Comparison of ENCODE assay signal across 9 cellular contexts in the genomic region with DNA sequence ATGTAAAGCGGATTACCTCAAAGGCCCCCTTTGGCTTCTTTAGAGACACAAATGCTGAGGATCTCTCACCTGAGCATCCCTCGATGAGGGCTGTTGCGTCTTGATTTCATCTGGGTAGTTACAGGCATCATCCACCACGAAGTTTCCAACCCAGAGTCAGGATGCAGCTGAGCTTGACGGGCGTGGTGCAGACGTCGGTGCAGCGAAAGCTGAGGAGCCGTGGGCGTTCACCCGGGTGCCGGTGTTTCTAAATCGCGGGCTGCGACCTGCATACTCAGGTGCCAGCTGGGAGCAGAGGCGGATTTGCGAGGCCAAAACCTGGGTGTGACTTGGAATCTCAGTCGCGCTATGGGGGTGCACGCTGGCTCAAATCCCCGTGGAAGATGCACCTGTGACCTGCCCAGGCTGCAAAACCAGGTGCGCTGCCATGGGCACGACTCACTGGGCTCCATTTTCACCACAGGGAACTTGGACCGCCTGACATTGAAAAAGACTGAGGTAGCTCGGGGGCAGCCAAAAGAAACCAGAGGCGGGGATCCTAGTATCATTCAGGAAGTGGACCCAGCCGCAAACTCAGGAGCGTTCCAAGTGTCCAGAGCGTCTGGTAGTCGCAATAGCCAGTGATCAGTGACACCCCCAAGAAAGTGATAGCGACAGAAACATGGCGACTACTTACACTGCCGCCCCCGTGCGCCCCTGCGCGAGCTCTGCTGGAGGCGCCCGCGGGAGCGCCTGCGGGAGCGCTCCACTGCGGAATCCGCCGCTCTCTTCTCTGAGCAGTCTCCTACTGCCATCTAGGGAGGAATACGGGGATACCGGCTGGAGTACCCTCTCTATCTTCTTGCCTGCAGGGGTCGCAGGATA. TPM values are rescaled to one million over a fixed set of nuclear protein-coding genes. Genes with fewer than 3 reads are reported as not detected.
A peak's percentile ranks its signal among the peaks of the same experiment; 100 is the strongest.
DNase-seq lines count a peak whose midpoint lies in the region; ATAC-seq, FAIRE-seq and TF ChIP-seq lines count a peak whose summit lies in the region.
"Had no signal": no experiment of that assay in that cellular context is flagged by ENCODE, and none has a peak within 500 bp of the region (broad histone marks: within the 10 kb centered on the region; RNA-seq: fewer than 3 reads in every experiment).

No MANE protein-coding gene starts in this region.

- peaks cover 12% of the 10 kb centered on the region for H3K4me1 ChIP-seq in CD4-positive, alpha-beta memory T cell (ENCODE audit: insufficient read depth, low read length)
- peaks cover 0 to 7% of the 10 kb centered on the region in 2 donors for H3K4me1 ChIP-seq in neuronal stem cell (ENCODE audit: control insufficient read depth in 2 of 2, insufficient read depth in 1 of 2, low read depth in 1 of 2, low read length in 2 of 2)

- no peak overlapping the region for H2BK15ac ChIP-seq in neuronal stem cell (ENCODE audit: low read length)

- no peaks in the 10 kb centered on the region for H3K36me3 ChIP-seq in CD4-positive, alpha-beta memory T cell (ENCODE audit: insufficient read depth, low read length)
- H3K36me3 ChIP-seq in neuronal stem cell (replicated peaks in 1 of 2; ENCODE audit: control insufficient read depth in 2 of 2, insufficient read depth in 2 of 2, low read length in 2 of 2), result no peaks in the 10 kb centered on the region

- no peak overlapping the region for H3K4me3 ChIP-seq in CD4-positive, alpha-beta memory T cell (ENCODE audit: low read length in 2 of 2)
- peak overlapping the region; percentile 45 to 75 for H3K4me3 ChIP-seq in neuronal stem cell (ENCODE audit: low read length in 2 of 2)

- intact Hi-C loops in CD4-positive, alpha-beta memory T cell (cut with micrococcal nuclease), result no loop called here

- peak; percentile 48 to 54 for ATAC-seq in activated T-cell treated with anti-CD3 and anti-CD28 coated beads, Interleukin-2, amount 50 U/mL, for 4 hours
- no peak for ATAC-seq in GM18505 (IDR thresholded peaks at IDR 0.05; ENCODE audit: unreplicated experiment)

- H2AFZ ChIP-seq in neuronal stem cell (ENCODE audit: low read length), result peak overlapping the region; percentile 92

- no peak overlapping the region for H2BK12ac ChIP-seq in neuronal stem cell (ENCODE audit: low read length)

- H4K91ac ChIP-seq in neuronal stem cell (ENCODE audit: low read depth, low read length, poor library complexity), result no peak overlapping the region

- H2BK5ac ChIP-seq in neuronal stem cell (ENCODE audit: low read length), result no peak overlapping the region

- H3K9me3 Mint-ChIP-seq in CD4-positive, alpha-beta memory T cell, result peaks cover 0 to 17% (median 4%) of the 10 kb centered on the region in 8 donors
- H3K9me3 Mint-ChIP-seq in activated T-cell treated with anti-CD3 and anti-CD28 coated beads, Interleukin-2, amount 50 U/mL, for 4 hours, result no peaks in the 10 kb centered on the region
- H3K9me3 Mint-ChIP-seq in immature natural killer cell, result peaks cover 0 to 3% (median 0%) of the 10 kb centered on the region in 6 donors

- no peaks in the 10 kb centered on the region for H3K9me3 ChIP-seq in CD4-positive, alpha-beta memory T cell (ENCODE audit: control insufficient read depth in 1 of 2, low read length in 2 of 2)
- peaks cover 0 to 9% of the 10 kb centered on the region in 2 donors for H3K9me3 ChIP-seq in neuronal stem cell (replicated peaks in 1 of 2; ENCODE audit: control insufficient read depth in 2 of 2, insufficient read depth in 1 of 2, low read depth in 1 of 2, low read length in 2 of 2)

- peak in 3 of 5 donors; percentile 2 to 36 (median 12) for DNase-seq in CD4-positive, alpha-beta memory T cell
- DNase-seq in HS-27A (ENCODE audit: low read depth), result peak; percentile 56
- peak; percentile 74 to 93 for DNase-seq in NCI-H526 (lab: John Stamatoyannopoulos, UW)
- no peak for DNase-seq in activated T-cell treated with anti-CD3 and anti-CD28 coated beads, Interleukin-2, amount 50 U/mL, for 4 hours
- peak; percentile 73 to 78 for DNase-seq in frontal cortex (ENCODE audit: low spot score in 2 of 2)
- peak; percentile 88 for DNase-seq in neuronal stem cell (ENCODE audit: low spot score)
- no peak for DNase-seq in immature natural killer cell

- CTCF ChIA-PET in CD4-positive, alpha-beta memory T cell (lab: Charles Lee; ENCODE audit: partially characterized antibody), result no interaction called here

- peak overlapping the region in 1 of 7 donors; percentile 31 for H3K27ac Mint-ChIP-seq in CD4-positive, alpha-beta memory T cell
- no peak overlapping the region for H3K27ac Mint-ChIP-seq in immature natural killer cell

- H3K4me2 ChIP-seq in neuronal stem cell (ENCODE audit: insufficient read depth, low read length, poor library complexity, severe bottlenecking), result peak overlapping the region; percentile 97

- H3K14ac ChIP-seq in neuronal stem cell (ENCODE audit: low read length), result peak overlapping the region; percentile 26

- H3K79me1 ChIP-seq in neuronal stem cell (ENCODE audit: low read depth, low read length), result no peaks in the 10 kb centered on the region

- TF ChIP-seq POLR2A in GM18505 (IDR thresholded peaks at IDR 0.05; ENCODE audit: borderline replicate concordance, extremely low read depth, insufficient read depth, insufficient read length), result no peak

- H2BK120ac ChIP-seq in neuronal stem cell (ENCODE audit: low read depth, low read length), result no peak overlapping the region

- H3K4me3 Mint-ChIP-seq in CD4-positive, alpha-beta memory T cell, result peak overlapping the region in 4 of 8 donors; percentile 27 to 50 (median 30)
- no peak overlapping the region for H3K4me3 Mint-ChIP-seq in activated T-cell treated with anti-CD3 and anti-CD28 coated beads, Interleukin-2, amount 50 U/mL, for 4 hours
- H3K4me3 Mint-ChIP-seq in immature natural killer cell, result no peak overlapping the region

- peak overlapping the region; percentile 50 for H3K18ac ChIP-seq in neuronal stem cell (ENCODE audit: low read length)

- H3K23ac ChIP-seq in neuronal stem cell (ENCODE audit: low read depth, low read length, poor library complexity), result peak overlapping the region; percentile 53

- H2AK5ac ChIP-seq in neuronal stem cell (ENCODE audit: low read depth, low read length), result no peak overlapping the region

- H3K27ac ChIP-seq in CD4-positive, alpha-beta memory T cell (ENCODE audit: low read depth, low read length), result no peak overlapping the region
- no peak overlapping the region for H3K27ac ChIP-seq in neuronal stem cell (replicated peaks; ENCODE audit: low read length)

- WGBS in neuronal stem cell (ENCODE audit: extremely low coverage in 2 of 2, insufficient read length in 2 of 2, insufficient replicate concordance in 1 of 2), 2 donors, result no CpG with 5 or more reads among the region's 50 CpGs

- H3K27me3 ChIP-seq in CD4-positive, alpha-beta memory T cell (ENCODE audit: insufficient read depth, low read length), result peaks cover 16% of the 10 kb centered on the region
- H3K27me3 ChIP-seq in neuronal stem cell (ENCODE audit: control insufficient read depth in 3 of 3, insufficient read depth in 3 of 3, low read depth in 1 of 3, low read length in 3 of 3), result peaks cover 0 to 48% (median 12%) of the 10 kb centered on the region in 3 experiments

- H3K9ac ChIP-seq in neuronal stem cell (ENCODE audit: low read depth, low read length, poor library complexity), result peak overlapping the region; percentile 53

- H3K4me1 Mint-ChIP-seq in CD4-positive, alpha-beta memory T cell, result peaks cover 4 to 10% (median 6%) of the 10 kb centered on the region in 4 donors
- peaks cover 7% of the 10 kb centered on the region for H3K4me1 Mint-ChIP-seq in activated T-cell treated with anti-CD3 and anti-CD28 coated beads, Interleukin-2, amount 50 U/mL, for 4 hours (ENCODE audit: low read depth)
- H3K4me1 Mint-ChIP-seq in immature natural killer cell, result peaks cover 0 to 3% of the 10 kb centered on the region in 2 donors

- POLR2A ChIA-PET in CD4-positive, alpha-beta memory T cell (lab: Charles Lee; ENCODE audit: partially characterized antibody), result no interaction called here

- H3K4ac ChIP-seq in neuronal stem cell (ENCODE audit: low read length), result no peak overlapping the region

- FAIRE-seq in frontal cortex (lab: Jason Lieb, UNC), result no peak

- H3K27me3 Mint-ChIP-seq in CD4-positive, alpha-beta memory T cell, result peaks cover 59% of the 10 kb centered on the region in 2 donors
- peaks cover 84% of the 10 kb centered on the region for H3K27me3 Mint-ChIP-seq in activated T-cell treated with anti-CD3 and anti-CD28 coated beads, Interleukin-2, amount 50 U/mL, for 4 hours (ENCODE audit: low read depth)
- H3K27me3 Mint-ChIP-seq in immature natural killer cell (ENCODE audit: low read depth in 3 of 3), result peaks cover 8 to 37% (median 21%) of the 10 kb centered on the region in 3 donors

- H4K8ac ChIP-seq in neuronal stem cell (ENCODE audit: low read depth, low read length), result no peak overlapping the region

- H3K36me3 Mint-ChIP-seq in CD4-positive, alpha-beta memory T cell, result peaks cover 0 to 2% of the 10 kb centered on the region in 2 donors
- no peaks in the 10 kb centered on the region for H3K36me3 Mint-ChIP-seq in activated T-cell treated with anti-CD3 and anti-CD28 coated beads, Interleukin-2, amount 50 U/mL, for 4 hours (ENCODE audit: insufficient read depth)
- peaks cover 0 to 4% (median 2%) of the 10 kb centered on the region in 3 donors for H3K36me3 Mint-ChIP-seq in immature natural killer cell

RNA-seq across cellular contexts. Expression of a gene that starts 36.4 kb away (rescaled TPM):
- not detected for total RNA-seq in CD4-positive, alpha-beta memory T cell
- not detected for polyA plus RNA-seq in CD4-positive, alpha-beta memory T cell
- total RNA-seq in activated T-cell treated with anti-CD3 and anti-CD28 coated beads, Interleukin-2, amount 50 U/mL, for 4 hours, result not detected
- 0.82 TPM for total RNA-seq in frontal cortex
- polyA plus RNA-seq in neuronal stem cell (2013, experiment 1 of 2), result 0.61 TPM
- 0.73 TPM for polyA plus RNA-seq in neuronal stem cell (2013, experiment 2 of 2)
- polyA plus RNA-seq in immature natural killer cell, result not detected

RNA-seq across cellular contexts. Expression of a gene that starts 47.3 kb away (rescaled TPM):
- not detected for total RNA-seq in CD4-positive, alpha-beta memory T cell
- not detected for polyA plus RNA-seq in CD4-positive, alpha-beta memory T cell
- not detected for total RNA-seq in activated T-cell treated with anti-CD3 and anti-CD28 coated beads, Interleukin-2, amount 50 U/mL, for 4 hours
- not detected for total RNA-seq in frontal cortex
- 0.08 TPM for polyA plus RNA-seq in neuronal stem cell (2013, experiment 1 of 2)
- polyA plus RNA-seq in neuronal stem cell (2013, experiment 2 of 2), result 0.21 TPM
- not detected for polyA plus RNA-seq in immature natural killer cell
- total RNA-seq: temporal lobe had no signal

RNA-seq across cellular contexts. Expression of a gene that starts 54.3 kb away (rescaled TPM):
- total RNA-seq in CD4-positive, alpha-beta memory T cell, result not detected
- not detected for polyA plus RNA-seq in CD4-positive, alpha-beta memory T cell
- total RNA-seq in activated T-cell treated with anti-CD3 and anti-CD28 coated beads, Interleukin-2, amount 50 U/mL, for 4 hours, result not detected
- total RNA-seq in frontal cortex, result not detected
- polyA plus RNA-seq in neuronal stem cell (2013, experiment 1 of 2), result not detected
- 0.06 TPM for polyA plus RNA-seq in neuronal stem cell (2013, experiment 2 of 2)
- not detected for polyA plus RNA-seq in immature natural killer cell
- total RNA-seq: temporal lobe had no signal

Comparison
In these comparisons a context has a peak if more than half of its experiments do, and no peak if none do; other contexts are left out.
1. DNase-seq: peak in CD4-positive, alpha-beta memory T cell (3 of 5), HS-27A (single experiment), NCI-H526 (2 of 2), frontal cortex (2 of 2) and neuronal stem cell (single experiment); none in activated T-cell treated with anti-CD3 and anti-CD28 coated beads, Interleukin-2, amount 50 U/mL, for 4 hours (single experiment) and immature natural killer cell (0 of 3).
2. H3K4me3 ChIP-seq: peak in neuronal stem cell (2 of 2); none in CD4-positive, alpha-beta memory T cell (0 of 2).